In the genomic region with DNA sequence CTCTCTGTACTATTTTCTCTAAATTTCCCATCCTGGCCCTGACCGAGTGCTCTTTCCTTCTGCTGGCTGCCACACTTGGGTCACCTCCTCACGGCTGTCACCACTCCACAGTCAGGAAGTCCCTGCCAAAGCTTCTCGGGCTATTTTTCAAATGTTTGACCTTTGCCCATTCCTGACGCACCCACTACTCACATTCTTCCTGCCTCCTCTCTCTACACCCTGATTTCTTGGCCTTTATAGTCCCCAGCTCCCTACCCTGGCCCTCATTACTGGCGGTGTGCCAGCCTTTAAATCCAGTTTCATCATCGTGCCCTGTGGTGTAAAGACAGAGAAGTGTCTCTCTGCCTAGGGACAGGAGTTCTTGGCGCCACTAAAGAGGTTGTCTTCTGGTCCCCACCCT, we compare ENCODE assay signal across 15 cellular contexts. TPM values are rescaled to one million over a fixed set of nuclear protein-coding genes. Genes with fewer than 3 reads are reported as not detected.
DNase-seq lines count a peak whose midpoint lies in the region; ATAC-seq and TF ChIP-seq lines count a peak whose summit lies in the region.
"Had no signal": no experiment of that assay in that cellular context is flagged by ENCODE, and none has a peak within 500 bp of the region (broad histone marks: within the 10 kb centered on the region; RNA-seq: fewer than 3 reads in every experiment).

No MANE protein-coding gene starts in this region.

- H3K27ac Mint-ChIP-seq in mesothelial cell of epicardium (peak overlapping the region; percentile 55), endothelial cell (ENCODE audit: unreplicated experiment) (no peak overlapping the region)
- H3K27ac Mint-ChIP-seq: activated CD4-positive, alpha-beta T cell treated with anti-CD3 and anti-CD28 coated beads for 36 hours; neural progenitor cell had no signal

- no peaks in the 10 kb centered on the region for H3K27me3 Mint-ChIP-seq in mesothelial cell of epicardium (ENCODE audit: low read depth)
- peaks cover 6% of the 10 kb centered on the region for H3K27me3 Mint-ChIP-seq in endothelial cell (ENCODE audit: unreplicated experiment)
- H3K27me3 Mint-ChIP-seq: activated CD4-positive, alpha-beta T cell treated with anti-CD3 and anti-CD28 coated beads for 36 hours had no signal

- H4K20me1 ChIP-seq in SK-N-SH (ENCODE audit: insufficient read depth): no peaks in the 10 kb centered on the region
- no peaks in the 10 kb centered on the region for H4K20me1 ChIP-seq in fibroblast of lung (ENCODE audit: control insufficient read depth, extremely low read depth, insufficient read depth, low read length)
- H4K20me1 ChIP-seq in OCI-LY7 (ENCODE audit: insufficient read depth, low read length): no peaks in the 10 kb centered on the region

- H3K9me3 ChIP-seq in SK-N-SH: no peaks in the 10 kb centered on the region
- H3K9me3 ChIP-seq in fibroblast of lung (ENCODE audit: control insufficient read depth, insufficient read depth, low read depth, low read length): no peaks in the 10 kb centered on the region
- no peaks in the 10 kb centered on the region for H3K9me3 ChIP-seq in OCI-LY7 (ENCODE audit: low read length)
- H3K9me3 ChIP-seq: A549 had no signal

- H3K4me2 ChIP-seq in SK-N-SH (no peak overlapping the region), fibroblast of lung (ENCODE audit: extremely low read depth, insufficient read depth, low read length) (no peak overlapping the region), OCI-LY7 (ENCODE audit: low read length) (no peak overlapping the region)
- H3K4me2 ChIP-seq: A549, neural progenitor cell had no signal

- H3K27me3 ChIP-seq in SK-N-SH (ENCODE audit: insufficient read depth) (no peaks in the 10 kb centered on the region), fibroblast of lung (ENCODE audit: control insufficient read depth, insufficient read depth, low read length) (no peaks in the 10 kb centered on the region)
- H3K27me3 ChIP-seq: neural progenitor cell had no signal

- no peak for ATAC-seq in SK-N-SH treated with all-trans-retinoic acid at 6 μM for 48 hours
- ATAC-seq in HG03139 (IDR thresholded peaks at IDR 0.05; ENCODE audit: unreplicated experiment): no peak
- ATAC-seq: A549; activated CD4-positive, alpha-beta T cell treated with anti-CD3 and anti-CD28 coated beads for 36 hours had no signal

- H3K4me1 Mint-ChIP-seq in mesothelial cell of epicardium: peaks cover 14% of the 10 kb centered on the region
- H3K4me1 Mint-ChIP-seq in endothelial cell (ENCODE audit: unreplicated experiment): no peaks in the 10 kb centered on the region
- H3K4me1 Mint-ChIP-seq: activated CD4-positive, alpha-beta T cell treated with anti-CD3 and anti-CD28 coated beads for 36 hours; neural progenitor cell had no signal

- H3K79me2 ChIP-seq in SK-N-SH (ENCODE audit: insufficient read depth) (no peaks in the 10 kb centered on the region), fibroblast of lung (ENCODE audit: control insufficient read depth, insufficient read depth, low read length) (no peaks in the 10 kb centered on the region), OCI-LY7 (ENCODE audit: insufficient read depth, low read depth, low read length) (no peaks in the 10 kb centered on the region)

- H3K9me2 ChIP-seq in SK-N-SH: no peaks in the 10 kb centered on the region
- H3K9me2 ChIP-seq in OCI-LY7 (ENCODE audit: insufficient read depth, low read length): no peaks in the 10 kb centered on the region

- TF ChIP-seq RAD21 in SK-N-SH (IDR thresholded peaks at IDR 0.05; ENCODE audit: low read length): no peak

- H3K4me3 ChIP-seq in SK-N-SH (ENCODE audit: low read depth in 2 of 2, low read length in 1 of 2) (no peak overlapping the region), fibroblast of lung (replicated peaks in 1 of 4; ENCODE audit: control extremely low read depth in 1 of 4, insufficient read depth in 1 of 4, low read depth in 3 of 4, low read length in 4 of 4) (no peak overlapping the region), OCI-LY7 (ENCODE audit: low read depth, low read length, poor library complexity, severe bottlenecking) (no peak overlapping the region)
- H3K4me3 ChIP-seq: A549, neural progenitor cell had no signal

- H2AFZ ChIP-seq in SK-N-SH (ENCODE audit: low read depth) (peak overlapping the region; percentile 72; the same call in 1 of the 2 replicates), fibroblast of lung (ENCODE audit: low read length) (peak overlapping the region; percentile 11), OCI-LY7 (ENCODE audit: low read length) (no peak overlapping the region)
- H2AFZ ChIP-seq: neural progenitor cell had no signal

- intact Hi-C loops in OCI-LY7 (cut with micrococcal nuclease; ENCODE audit: unreplicated experiment): no loop called here

- H3K9me3 Mint-ChIP-seq in mesothelial cell of epicardium (peaks cover 17% of the 10 kb centered on the region), endothelial cell (ENCODE audit: unreplicated experiment) (no peaks in the 10 kb centered on the region)
- H3K9me3 Mint-ChIP-seq: neural progenitor cell had no signal

- H3K4me1 ChIP-seq in SK-N-SH (ENCODE audit: control insufficient read depth in 1 of 2, insufficient read depth in 2 of 2, low read depth in 1 of 2, low read length in 1 of 2) (peaks cover 4 to 9% of the 10 kb centered on the region in 2 experiments; a peak in 2 of 4 replicates), fibroblast of lung (ENCODE audit: control insufficient read depth, extremely low read depth, insufficient read depth, low read length) (peaks cover 5% of the 10 kb centered on the region), OCI-LY7 (ENCODE audit: insufficient read depth, low read length, poor library complexity, severe bottlenecking) (no peaks in the 10 kb centered on the region)
- H3K4me1 ChIP-seq: A549, foreskin keratinocyte, neural progenitor cell had no signal

- H3K9ac ChIP-seq in SK-N-SH (no peak overlapping the region), fibroblast of lung (ENCODE audit: insufficient read depth, low read length) (no peak overlapping the region)
- H3K9ac ChIP-seq: neural progenitor cell had no signal

- WGBS in SK-N-SH (ENCODE audit: low lambda C conversion rate): 77% methylated on average over 7 of the region's 7 CpGs

- TF ChIP-seq CTCF in SK-N-SH (IDR thresholded peaks at IDR 0.05) (no peak), fibroblast of lung (conservative IDR thresholded peaks at IDR 0.05 in 1 of 2, IDR thresholded peaks at IDR 0.05 in 1 of 2; ENCODE audit: low read depth in 1 of 2, low read length in 2 of 2) (no peak), mesothelial cell of epicardium (IDR thresholded peaks at IDR 0.05; ENCODE audit: unreplicated experiment) (no peak), endothelial cell (IDR thresholded peaks at IDR 0.05; ENCODE audit: unreplicated experiment) (no peak), OCI-LY7 (conservative IDR thresholded peaks at IDR 0.05; ENCODE audit: low read length) (no peak)

- no peaks in the 10 kb centered on the region for H3F3A ChIP-seq in SK-N-SH (replicated peaks; ENCODE audit: insufficient read depth)

- POLR2A ChIA-PET in SK-N-SH (lab: Yijun Ruan, JAX): no interaction called here
- POLR2A ChIA-PET in OCI-LY7 (lab: Charles Lee): no interaction called here

- H3K4me3 Mint-ChIP-seq in mesothelial cell of epicardium: no peak overlapping the region
- H3K4me3 Mint-ChIP-seq in endothelial cell (ENCODE audit: unreplicated experiment): no peak overlapping the region
- H3K4me3 Mint-ChIP-seq: activated CD4-positive, alpha-beta T cell treated with anti-CD3 and anti-CD28 coated beads for 36 hours; neural progenitor cell had no signal

- no peak overlapping the region for H3K27ac ChIP-seq in SK-N-SH (ENCODE audit: low read depth in 2 of 2, low read length in 1 of 2)
- peak overlapping the region; percentile 42 for H3K27ac ChIP-seq in fibroblast of lung (ENCODE audit: insufficient read depth, low read length)
- no peak overlapping the region for H3K27ac ChIP-seq in OCI-LY7 (ENCODE audit: low read depth, low read length, poor library complexity, severe bottlenecking)
- H3K27ac ChIP-seq: A549, foreskin keratinocyte, neural progenitor cell had no signal

- no TSS peak for BruUV-seq in OCI-LY7 (replicated peaks; lab: Mats Ljungman, UMichigan)

- no peak for TF ChIP-seq EP300 in SK-N-SH (IDR thresholded peaks at IDR 0.05; ENCODE audit: borderline replicate concordance in 1 of 2, low read depth in 1 of 2, low read length in 1 of 2)

- CTCF ChIA-PET in SK-N-SH (lab: Yijun Ruan, JAX): no interaction called here
- CTCF ChIA-PET in OCI-LY7 (lab: Charles Lee; ENCODE audit: unreplicated experiment): no interaction called here

- DNase-seq in SK-N-SH (no peak), fibroblast of lung (ENCODE audit: low read depth in 2 of 2) (peak in 1 of 2 donors; percentile 4), mesothelial cell of epicardium (ENCODE audit: low spot score in 2 of 2, unreplicated experiment in 2 of 2) (no peak), endothelial cell (ENCODE audit: low spot score) (no peak), H4 (ENCODE audit: low spot score) (no peak), OCI-LY7 (ENCODE audit: low spot score) (no peak)
- DNase-seq: activated CD4-positive, alpha-beta T cell treated with anti-CD3 and anti-CD28 coated beads for 36 hours; activated T-cell treated with anti-CD3 and anti-CD28 coated beads, Interleukin-2, amount 50 U/mL, for 1 hour; NCI-H2029; stimulated activated CD4-positive, alpha-beta T cell treated with anti-CD3 and anti-CD28 coated beads, Interleukin-12 subunit alpha, Interleukin-12 subunit beta, amount 100 ng/mL, for 4 hours had no signal

- H3K36me3 ChIP-seq in SK-N-SH (replicated peaks in 1 of 2; ENCODE audit: control insufficient read depth in 1 of 2, insufficient read depth in 2 of 2, low read length in 1 of 2): no peaks in the 10 kb centered on the region
- H3K36me3 ChIP-seq in fibroblast of lung (ENCODE audit: control insufficient read depth, insufficient read depth, low read length): no peaks in the 10 kb centered on the region
- H3K36me3 ChIP-seq in OCI-LY7 (ENCODE audit: insufficient read depth, low read length): no peaks in the 10 kb centered on the region
- H3K36me3 ChIP-seq: neural progenitor cell had no signal

- no peaks in the 10 kb centered on the region for H3K36me3 Mint-ChIP-seq in mesothelial cell of epicardium
- no peaks in the 10 kb centered on the region for H3K36me3 Mint-ChIP-seq in endothelial cell (ENCODE audit: low read depth, unreplicated experiment)
- H3K36me3 Mint-ChIP-seq: neural progenitor cell had no signal

TF ChIP-seq in SK-N-SH treated with all-trans-retinoic acid at 6 μM for 48 hours, 23 proteins besides CTCF, POLR2A, EP300 and RAD21 (continues in another document):
- TF ChIP-seq ZFP30 (CRISPR knock-in tag; IDR thresholded peaks at IDR 0.05): no peak

RNA-seq across cellular contexts. Expression of a gene that starts 46.4 kb away (rescaled TPM):
- polyA plus RNA-seq in SK-N-SH (2012; rRNA removed) (28.1 and 32.3 TPM in 2 replicates), fibroblast of lung (18.7 and 24.9 TPM in 2 replicates)
- 27.5 and 28.7 TPM in 2 replicates for polyA plus RNA-seq in SK-N-SH (2012; cell fraction: cytosol; rRNA removed)
- 20.7 and 21.7 TPM in 2 replicates for polyA plus RNA-seq in SK-N-SH (2012; cell fraction: nucleus; rRNA removed)
- total RNA-seq in fibroblast of lung (16.9 and 20.8 TPM in 2 replicates), mesothelial cell of epicardium (23.4 to 26.6 TPM (median 24.5 TPM) in 3 replicates), endothelial cell (ENCODE audit: unreplicated experiment) (16.6 TPM), OCI-LY7 (2022) (22.9 and 26.5 TPM in 2 replicates)
- polyA plus RNA-seq in fibroblast of lung (2012): 15.2 and 21.4 TPM in 2 replicates
- 25.1 and 30.3 TPM in 2 replicates for polyA minus RNA-seq in fibroblast of lung (ENCODE audit: low replicate concordance)
- total RNA-seq in H4 (2014; rRNA removed; shearing (Covaris generic)): 22.7 and 38.2 TPM in 2 replicates
- 24.6 and 25.2 TPM in 2 replicates for total RNA-seq in OCI-LY7 (2014; rRNA removed; shearing (Covaris generic))
